9 cellular contexts compared by ENCODE assay signal in the genomic region with DNA sequence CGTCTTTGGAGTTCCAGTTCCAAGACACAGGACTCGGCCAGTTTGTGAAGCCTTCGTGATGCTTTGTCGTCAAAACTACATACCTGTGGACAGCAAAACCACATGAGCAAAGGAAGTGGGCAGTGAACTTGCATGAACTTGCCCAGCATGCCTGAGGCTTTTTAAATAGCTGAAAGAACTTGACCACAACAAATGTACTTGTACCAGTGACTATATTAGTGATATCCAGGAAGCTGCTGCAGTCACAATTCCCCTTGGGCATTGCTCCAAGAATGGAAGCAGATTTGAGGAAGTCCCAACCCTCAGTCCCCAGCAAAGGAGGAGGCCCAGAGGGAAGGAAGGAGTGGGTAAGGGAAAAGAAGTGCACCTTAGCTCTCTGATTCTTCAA. TPM values are rescaled to one million over a fixed set of nuclear protein-coding genes. Genes with fewer than 3 reads are reported as not detected.
DNase-seq lines count a peak whose midpoint lies in the region; ATAC-seq lines count a peak whose summit lies in the region.
"Had no signal": no experiment of that assay in that cellular context is flagged by ENCODE, and none has a peak within 500 bp of the region (broad histone marks: within the 10 kb centered on the region; RNA-seq: fewer than 3 reads in every experiment).

No MANE protein-coding gene starts in this region.

- ATAC-seq in left ventricle myocardium superior (peak; percentile 16), HG02970 (IDR thresholded peaks at IDR 0.05; ENCODE audit: low FRiP score, unreplicated experiment) (no peak), HG03521 (IDR thresholded peaks at IDR 0.05; ENCODE audit: unreplicated experiment) (no peak), GM21423 (IDR thresholded peaks at IDR 0.05; ENCODE audit: unreplicated experiment) (no peak)

- DNase-seq in AG08396 (ENCODE audit: low spot score) (peak; percentile 17), H4 (ENCODE audit: low spot score) (peak; percentile 98), SW480 (ENCODE audit: low spot score) (peak; percentile 97), left ventricle myocardium superior (no peak), DMS 273 (lab: John Stamatoyannopoulos, UW; ENCODE audit: unreplicated experiment) (no peak)
- DNase-seq: SIG-M5 had no signal

- intact Hi-C loops in left ventricle myocardium superior (cut with micrococcal nuclease), result no loop called here

RNA-seq across cellular contexts. Expression of a gene that starts 2.6 kb away (rescaled TPM):
- 75.9 and 90.5 TPM in 2 replicates for total RNA-seq in H4 (2014; rRNA removed; shearing (Covaris generic))
- 12.1 TPM for total RNA-seq in left ventricle myocardium superior

RNA-seq across cellular contexts. Expression of a gene that starts 40.3 kb away (rescaled TPM):
- 34.0 and 34.5 TPM in 2 replicates for total RNA-seq in H4 (2014; rRNA removed; shearing (Covaris generic))
- total RNA-seq in left ventricle myocardium superior, result 33.5 TPM

RNA-seq across cellular contexts. Expression of a gene that starts 47.6 kb away (rescaled TPM):
- not detected in 2 replicates for total RNA-seq in H4 (2014; rRNA removed; shearing (Covaris generic))
- not detected for total RNA-seq in left ventricle myocardium superior

Comparison
In these comparisons a context has a peak if more than half of its experiments do, and no peak if none do; other contexts are left out.
1. DNase-seq: peak in AG08396 (single experiment), H4 (single experiment) and SW480 (single experiment); none in left ventricle myocardium superior (single experiment) and DMS 273 (single experiment).